ENCODE assay signal across 11 cellular contexts in the genomic region with DNA sequence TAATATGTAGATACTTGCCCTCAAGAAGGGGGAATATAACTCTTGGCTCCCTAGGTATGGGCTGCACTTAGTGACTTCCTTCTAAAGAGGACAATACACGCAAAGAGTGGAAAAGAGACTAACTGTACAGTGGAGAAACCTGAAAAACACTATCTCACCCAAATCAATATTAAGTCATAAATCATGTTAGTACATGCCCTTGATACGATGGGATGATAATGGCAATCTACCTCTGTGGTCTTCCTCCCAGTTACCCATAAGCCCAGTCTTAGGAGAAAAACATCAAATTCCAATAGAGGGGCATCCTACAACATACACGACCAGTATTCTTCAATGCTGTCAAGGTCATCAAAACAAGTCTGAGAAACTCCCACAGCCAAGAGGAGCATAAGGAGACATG. TPM values are rescaled to one million over a fixed set of nuclear protein-coding genes. Genes with fewer than 3 reads are reported as not detected.
A peak's percentile ranks its signal among the peaks of the same experiment; 100 is the strongest.
DNase-seq lines count a peak whose midpoint lies in the region; ATAC-seq, FAIRE-seq and TF ChIP-seq lines count a peak whose summit lies in the region.
"Had no signal": no experiment of that assay in that cellular context is flagged by ENCODE, and none has a peak within 500 bp of the region (broad histone marks: within the 10 kb centered on the region; RNA-seq: fewer than 3 reads in every experiment).

No MANE protein-coding gene starts in this region.

- peaks cover 61% of the 10 kb centered on the region for H3K4me1 Mint-ChIP-seq in activated T-cell treated with anti-CD3 and anti-CD28 coated beads, Interleukin-2, amount 50 U/mL, for 72 hours (ENCODE audit: low read depth)
- peaks cover 64% of the 10 kb centered on the region for H3K4me1 Mint-ChIP-seq in activated naive CD8-positive, alpha-beta T cell treated with anti-CD3 and anti-CD28 coated beads, Interleukin-2, amount 50 U/mL, for 24 hours

- no peaks in the 10 kb centered on the region for H3K27me3 Mint-ChIP-seq in activated T-cell treated with anti-CD3 and anti-CD28 coated beads, Interleukin-2, amount 50 U/mL, for 72 hours (ENCODE audit: low read depth)
- H3K27me3 Mint-ChIP-seq in activated naive CD8-positive, alpha-beta T cell treated with anti-CD3 and anti-CD28 coated beads, Interleukin-2, amount 50 U/mL, for 24 hours = peaks cover 2% of the 10 kb centered on the region

- BruUV-seq in HepG2 (replicated peaks; lab: Mats Ljungman, UMichigan) = no TSS peak

- in situ Hi-C loops in HepG2 (cut with HindIII; ENCODE audit: extremely low pct_ligation_motif_present, low pct_unique_long_range_greater_than_20kb) = no loop called here
- in situ Hi-C loops in transverse colon (cut with MboI; ENCODE audit: low pct_ligation_motif_present in 1 of 4, low pct_unique_long_range_greater_than_20kb in 1 of 4, low sequenced_read_pairs in 3 of 4) = no loop called here

- WGBS in HepG2 (ENCODE audit: low lambda C conversion rate) = 32% methylated on average over 3 of the region's 3 CpGs
- WGBS in transverse colon (ENCODE audit: low coverage in 1 of 2), 2 donors = 12 to 23% methylated on average over 3 of the region's 3 CpGs

- peak overlapping the region; percentile 83 for H3K4me2 ChIP-seq in HepG2 (ENCODE audit: low read depth, low read length)

- CTCF ChIA-PET in HepG2 (lab: Yijun Ruan, JAX; ENCODE audit: low intra/inter-chr PET ratio, low total read pairs) = no interaction called here

- TF ChIP-seq POLR2A in HepG2 (IDR thresholded peaks at IDR 0.05; ENCODE audit: insufficient read depth in 1 of 2, low read depth in 2 of 2, low read length in 2 of 2) = no peak
- no peak for TF ChIP-seq POLR2A in transverse colon (IDR thresholded peaks at IDR 0.05)

- H3K9me3 ChIP-seq in HepG2 (ENCODE audit: low read length) (no peaks in the 10 kb centered on the region), transverse colon (no peaks in the 10 kb centered on the region)
- H3K9me3 ChIP-seq: mucosa of descending colon had no signal

- H3K79me2 ChIP-seq in HepG2 (ENCODE audit: insufficient read depth, low read length) = peaks cover 53% of the 10 kb centered on the region

- peaks cover 0 to 2% of the 10 kb centered on the region in 2 experiments; a peak in 1 of 5 replicates for H3K27me3 ChIP-seq in HepG2 (ENCODE audit: control insufficient read depth in 1 of 2, insufficient read depth in 2 of 2, low read length in 2 of 2)
- H3K27me3 ChIP-seq in transverse colon = no peaks in the 10 kb centered on the region

- H3K9ac ChIP-seq in HepG2 (ENCODE audit: insufficient read depth, low read depth, low read length) = peak overlapping the region; percentile 94

- TF ChIP-seq CTCF in HepG2 (CRISPR knock-in tag; IDR thresholded peaks at IDR 0.05) (no peak), transverse colon (IDR thresholded peaks at IDR 0.05) (no peak)

- TF ChIP-seq RAD21 in HepG2 (CRISPR knock-in tag; IDR thresholded peaks at IDR 0.05) = no peak

- H4K20me1 ChIP-seq in HepG2 (ENCODE audit: insufficient read depth, low read length) = no peaks in the 10 kb centered on the region

- H3K4me3 ChIP-seq in HepG2 (replicated peaks in 1 of 3; ENCODE audit: insufficient read depth in 1 of 3, low read depth in 2 of 3, low read length in 3 of 3) (peak overlapping the region; percentile 92 to 99 (median 95); a peak in 5 of 6 replicates), transverse colon (peak overlapping the region in 3 of 4 donors; percentile 66 to 75 (median 73))
- H3K4me3 ChIP-seq: mucosa of descending colon had no signal

- H3K4me1 ChIP-seq in HepG2 (ENCODE audit: insufficient read depth, low read length) = peaks cover 62% of the 10 kb centered on the region
- H3K4me1 ChIP-seq in transverse colon = peaks cover 39 to 58% (median 43%) of the 10 kb centered on the region in 4 donors

- intact Hi-C loops in HepG2 (cut with micrococcal nuclease; ENCODE audit: unreplicated experiment) (no loop called here), transverse colon (cut with DNase I; ENCODE audit: low total_unique reads) (loop anchor here (5.0 kb wide), 1 partner anchor 115 kb away; a partner anchor contains a TSS)

- no peak for DNase-seq in activated T-cell treated with anti-CD3 and anti-CD28 coated beads, Interleukin-2, amount 50 U/mL, for 72 hours
- no peak for DNase-seq in activated T-cell treated with anti-CD3 and anti-CD28 coated beads, Interleukin-2, amount 50 U/mL, for 1 hour
- no peak for DNase-seq in activated naive CD8-positive, alpha-beta T cell treated with anti-CD3 and anti-CD28 coated beads, Interleukin-2, amount 50 U/mL, for 24 hours
- DNase-seq in HepG2 (ENCODE audit: low spot score) (no peak), transverse colon (no peak), NCI-H524 treated with DMSO at 0.1 percent for 48 hours (lab: John Stamatoyannopoulos, UW) (no peak)
- DNase-seq: activated CD4-positive, alpha-beta T cell treated with anti-CD3 and anti-CD28 coated beads for 4 hours; DMS79 treated with DMSO at 0.1 percent for 48 hours; mucosa of descending colon had no signal

- TF ChIP-seq EP300 in HepG2 (IDR thresholded peaks at IDR 0.05; ENCODE audit: low read depth in 2 of 2, low read length in 2 of 2) = no peak
- no peak for TF ChIP-seq EP300 in HepG2 (CRISPR knock-in tag; IDR thresholded peaks at IDR 0.05; ENCODE audit: borderline replicate concordance)
- TF ChIP-seq EP300 in transverse colon (IDR thresholded peaks at IDR 0.05; ENCODE audit: low read depth) = no peak

- H3K36me3 Mint-ChIP-seq in activated T-cell treated with anti-CD3 and anti-CD28 coated beads, Interleukin-2, amount 50 U/mL, for 72 hours (ENCODE audit: insufficient read depth in 2 of 2) = peaks cover 8 to 13% of the 10 kb centered on the region in 2 donors
- H3K36me3 Mint-ChIP-seq in activated naive CD8-positive, alpha-beta T cell treated with anti-CD3 and anti-CD28 coated beads, Interleukin-2, amount 50 U/mL, for 24 hours (ENCODE audit: low read depth) = peaks cover 24% of the 10 kb centered on the region

- peak overlapping the region; percentile 97 to 98 for H3K4me3 Mint-ChIP-seq in activated T-cell treated with anti-CD3 and anti-CD28 coated beads, Interleukin-2, amount 50 U/mL, for 72 hours
- peak overlapping the region; percentile 92 for H3K4me3 Mint-ChIP-seq in activated naive CD8-positive, alpha-beta T cell treated with anti-CD3 and anti-CD28 coated beads, Interleukin-2, amount 50 U/mL, for 24 hours

- no peak overlapping the region for H2AFZ ChIP-seq in HepG2 (ENCODE audit: low read length)

- H3K36me3 ChIP-seq in HepG2 (replicated peaks in 1 of 2; ENCODE audit: control insufficient read depth in 1 of 2, insufficient read depth in 2 of 2, low read length in 2 of 2) = 0 out of 5 replicates have a peak, but pooled peaks cover 0 to 4% of the 10 kb centered on the region in 2 experiments
- no peaks in the 10 kb centered on the region for H3K36me3 ChIP-seq in transverse colon

- no peak for FAIRE-seq in HepG2 (lab: Jason Lieb, UNC)

- peak overlapping the region; percentile 97 for H3K27ac Mint-ChIP-seq in activated T-cell treated with anti-CD3 and anti-CD28 coated beads, Interleukin-2, amount 50 U/mL, for 72 hours
- peak overlapping the region; percentile 99 for H3K27ac Mint-ChIP-seq in activated naive CD8-positive, alpha-beta T cell treated with anti-CD3 and anti-CD28 coated beads, Interleukin-2, amount 50 U/mL, for 24 hours

- POLR2A ChIA-PET in HepG2 (lab: Yijun Ruan, JAX) = no interaction called here

- H3K9me3 Mint-ChIP-seq in activated T-cell treated with anti-CD3 and anti-CD28 coated beads, Interleukin-2, amount 50 U/mL, for 72 hours = no peaks in the 10 kb centered on the region
- H3K9me3 Mint-ChIP-seq in activated naive CD8-positive, alpha-beta T cell treated with anti-CD3 and anti-CD28 coated beads, Interleukin-2, amount 50 U/mL, for 24 hours = no peaks in the 10 kb centered on the region

- H3K27ac ChIP-seq in HepG2 (ENCODE audit: extremely low read length, insufficient read depth, low read length) (no peak overlapping the region), transverse colon (peak overlapping the region in 3 of 4 donors; percentile 94 to 99 (median 97))

- ATAC-seq in activated T-cell treated with anti-CD3 and anti-CD28 coated beads, Interleukin-2, amount 50 U/mL, for 72 hours (replicated peaks in 1 of 2) = no peak
- ATAC-seq in activated naive CD8-positive, alpha-beta T cell treated with anti-CD3 and anti-CD28 coated beads, Interleukin-2, amount 50 U/mL, for 24 hours = no peak
- ATAC-seq in HepG2 (no peak), GM21423 (IDR thresholded peaks at IDR 0.05; ENCODE audit: unreplicated experiment) (no peak), HG03378 (IDR thresholded peaks at IDR 0.05; ENCODE audit: unreplicated experiment) (no peak)
- ATAC-seq: mucosa of descending colon had no signal

RNA-seq across cellular contexts. Expression of a gene that starts 1.3 kb away (rescaled TPM):
- 10 to 100 TPM; 89.0 to 92.7 TPM for total RNA-seq in activated T-cell treated with anti-CD3 and anti-CD28 coated beads, Interleukin-2, amount 50 U/mL, for 72 hours
- total RNA-seq in HepG2 (2016; rRNA removed; fragmentation: Illumina TruSeq; extraction: Trizol) = 38.7 and 46.2 TPM in 2 replicates
- 9.6 and 10.3 TPM in 2 replicates for total RNA-seq in HepG2 (2016; cell fraction: cytosol; rRNA removed; fragmentation: Illumina TruSeq; extraction: Trizol; ENCODE audit: low read depth)
- total RNA-seq in HepG2 (2016; cell fraction: insoluble cytoplasmic fraction; rRNA removed; fragmentation: Illumina TruSeq; extraction: Trizol) = 37.1 and 41.8 TPM in 2 replicates
- 26.1 and 27.6 TPM in 2 replicates for total RNA-seq in HepG2 (2016; cell fraction: membrane; rRNA removed; fragmentation: Illumina TruSeq; extraction: Trizol)
- total RNA-seq in HepG2 (2016; cell fraction: nucleus; rRNA removed; fragmentation: Illumina TruSeq; extraction: Trizol) = 24.8 and 31.3 TPM in 2 replicates
- polyA plus RNA-seq in HepG2 (2011; rRNA removed) = 27.1 and 28.1 TPM in 2 replicates
- polyA plus RNA-seq in HepG2 (2011; cell fraction: cytosol; rRNA removed) = 21.8 and 22.0 TPM in 2 replicates
- 35.8 and 38.4 TPM in 2 replicates for polyA plus RNA-seq in HepG2 (2011; cell fraction: nucleus; rRNA removed)
- polyA plus RNA-seq in HepG2 (2012) = 25.7 and 28.0 TPM in 2 replicates
- polyA plus RNA-seq in HepG2 (2016; cell fraction: cytosol; fragmentation: Illumina TruSeq; extraction: Trizol; ENCODE audit: low read depth) = 4.6 and 5.3 TPM in 2 replicates
- 44.5 and 52.1 TPM in 2 replicates for polyA plus RNA-seq in HepG2 (2016; cell fraction: insoluble cytoplasmic fraction; fragmentation: Illumina TruSeq; extraction: Trizol; ENCODE audit: low read depth)
- 13.3 and 13.6 TPM in 2 replicates for polyA plus RNA-seq in HepG2 (2016; cell fraction: membrane; fragmentation: Illumina TruSeq; extraction: Trizol; ENCODE audit: low read depth)
- 60.9 and 65.2 TPM in 2 replicates for polyA plus RNA-seq in HepG2 (2016; cell fraction: nucleus; fragmentation: Illumina TruSeq; extraction: Trizol; ENCODE audit: insufficient read depth, low read depth)
- polyA minus RNA-seq in HepG2 (2011; rRNA and poly(A)+ RNA removed; ENCODE audit: low replicate concordance) = 37.4 and 51.8 TPM in 2 replicates
- polyA minus RNA-seq in HepG2 (2011; cell fraction: cytosol; rRNA and poly(A)+ RNA removed) = 14.8 and 19.4 TPM in 2 replicates
- polyA minus RNA-seq in HepG2 (2011; cell fraction: nucleus; rRNA and poly(A)+ RNA removed) = 23.9 and 26.0 TPM in 2 replicates
- 10 to 100 TPM; 19.5 to 92.0 (median 53.2) TPM for total RNA-seq in transverse colon

RNA-seq across cellular contexts. Expression of a gene that starts 48.6 kb away (rescaled TPM):
- total RNA-seq in activated T-cell treated with anti-CD3 and anti-CD28 coated beads, Interleukin-2, amount 50 U/mL, for 72 hours = under 1 TPM; 0.84 to 0.95 TPM
- total RNA-seq in HepG2 (2016; rRNA removed; fragmentation: Illumina TruSeq; extraction: Trizol) (30.4 and 35.1 TPM in 2 replicates), transverse colon (10 to 100 TPM in 3 of 4 donors, 1 to 10 TPM in 1; 5.8 to 90.7 (median 51.8) TPM)
- total RNA-seq in HepG2 (2016; cell fraction: cytosol; rRNA removed; fragmentation: Illumina TruSeq; extraction: Trizol; ENCODE audit: low read depth) = 5.9 and 7.6 TPM in 2 replicates
- 25.6 and 34.0 TPM in 2 replicates for total RNA-seq in HepG2 (2016; cell fraction: insoluble cytoplasmic fraction; rRNA removed; fragmentation: Illumina TruSeq; extraction: Trizol)
- 13.2 and 15.4 TPM in 2 replicates for total RNA-seq in HepG2 (2016; cell fraction: membrane; rRNA removed; fragmentation: Illumina TruSeq; extraction: Trizol)
- total RNA-seq in HepG2 (2016; cell fraction: nucleus; rRNA removed; fragmentation: Illumina TruSeq; extraction: Trizol) = 26.9 and 31.0 TPM in 2 replicates
- 38.2 and 41.7 TPM in 2 replicates for polyA plus RNA-seq in HepG2 (2011; rRNA removed)
- 29.0 and 39.2 TPM in 2 replicates for polyA plus RNA-seq in HepG2 (2011; cell fraction: cytosol; rRNA removed)
- polyA plus RNA-seq in HepG2 (2011; cell fraction: nucleus; rRNA removed) = 86.1 and 97.2 TPM in 2 replicates
- 34.9 and 37.3 TPM in 2 replicates for polyA plus RNA-seq in HepG2 (2012)
- polyA plus RNA-seq in HepG2 (2016; cell fraction: cytosol; fragmentation: Illumina TruSeq; extraction: Trizol; ENCODE audit: low read depth) = 4.4 and 6.6 TPM in 2 replicates
- 20.8 and 23.2 TPM in 2 replicates for polyA plus RNA-seq in HepG2 (2016; cell fraction: insoluble cytoplasmic fraction; fragmentation: Illumina TruSeq; extraction: Trizol; ENCODE audit: low read depth)
- polyA plus RNA-seq in HepG2 (2016; cell fraction: membrane; fragmentation: Illumina TruSeq; extraction: Trizol; ENCODE audit: low read depth) = 8.8 and 10.0 TPM in 2 replicates
- polyA plus RNA-seq in HepG2 (2016; cell fraction: nucleus; fragmentation: Illumina TruSeq; extraction: Trizol; ENCODE audit: insufficient read depth, low read depth) = 40.0 and 40.3 TPM in 2 replicates
- 0.12 and 47.7 TPM in 2 replicates for polyA minus RNA-seq in HepG2 (2011; rRNA and poly(A)+ RNA removed; ENCODE audit: low replicate concordance)
- 22.0 and 26.2 TPM in 2 replicates for polyA minus RNA-seq in HepG2 (2011; cell fraction: cytosol; rRNA and poly(A)+ RNA removed)
- 45.7 and 67.4 TPM in 2 replicates for polyA minus RNA-seq in HepG2 (2011; cell fraction: nucleus; rRNA and poly(A)+ RNA removed)

RNA-seq across cellular contexts. Expression of a gene that starts 50.9 kb away (rescaled TPM):
- total RNA-seq in activated T-cell treated with anti-CD3 and anti-CD28 coated beads, Interleukin-2, amount 50 U/mL, for 72 hours = under 1 TPM in 1 of 2 donors, not detected in 1; 0.39 TPM
- total RNA-seq in HepG2 (2016; rRNA removed; fragmentation: Illumina TruSeq; extraction: Trizol) (4.1 and 4.5 TPM in 2 replicates), transverse colon (10 to 100 TPM in 1 of 4 donors, 1 to 10 TPM in 2, under 1 TPM in 1; 0.20 to 19.8 (median 3.7) TPM)
- 0.44 and 0.61 TPM in 2 replicates for total RNA-seq in HepG2 (2016; cell fraction: cytosol; rRNA removed; fragmentation: Illumina TruSeq; extraction: Trizol; ENCODE audit: low read depth)
- 3.6 and 4.2 TPM in 2 replicates for total RNA-seq in HepG2 (2016; cell fraction: insoluble cytoplasmic fraction; rRNA removed; fragmentation: Illumina TruSeq; extraction: Trizol)
- total RNA-seq in HepG2 (2016; cell fraction: membrane; rRNA removed; fragmentation: Illumina TruSeq; extraction: Trizol) = 2.1 and 2.3 TPM in 2 replicates
- 4.0 and 4.1 TPM in 2 replicates for total RNA-seq in HepG2 (2016; cell fraction: nucleus; rRNA removed; fragmentation: Illumina TruSeq; extraction: Trizol)
- 6.8 and 7.6 TPM in 2 replicates for polyA plus RNA-seq in HepG2 (2011; rRNA removed)
- polyA plus RNA-seq in HepG2 (2011; cell fraction: cytosol; rRNA removed) = 3.3 and 4.0 TPM in 2 replicates
- 11.9 and 13.4 TPM in 2 replicates for polyA plus RNA-seq in HepG2 (2011; cell fraction: nucleus; rRNA removed)
- polyA plus RNA-seq in HepG2 (2012) = 4.9 and 6.0 TPM in 2 replicates
- polyA plus RNA-seq in HepG2 (2016; cell fraction: cytosol; fragmentation: Illumina TruSeq; extraction: Trizol; ENCODE audit: low read depth) = 0.32 and 0.33 TPM in 2 replicates
- 4.6 and 4.8 TPM in 2 replicates for polyA plus RNA-seq in HepG2 (2016; cell fraction: insoluble cytoplasmic fraction; fragmentation: Illumina TruSeq; extraction: Trizol; ENCODE audit: low read depth)
- polyA plus RNA-seq in HepG2 (2016; cell fraction: membrane; fragmentation: Illumina TruSeq; extraction: Trizol; ENCODE audit: low read depth) = 1.0 and 1.3 TPM in 2 replicates
- 8.1 and 9.5 TPM in 2 replicates for polyA plus RNA-seq in HepG2 (2016; cell fraction: nucleus; fragmentation: Illumina TruSeq; extraction: Trizol; ENCODE audit: insufficient read depth, low read depth)
- polyA minus RNA-seq in HepG2 (2011; rRNA and poly(A)+ RNA removed; ENCODE audit: low replicate concordance) = 0.05 and 3.6 TPM in 2 replicates
- polyA minus RNA-seq in HepG2 (2011; cell fraction: cytosol; rRNA and poly(A)+ RNA removed) = 2.0 and 2.2 TPM in 2 replicates
- 4.0 and 5.1 TPM in 2 replicates for polyA minus RNA-seq in HepG2 (2011; cell fraction: nucleus; rRNA and poly(A)+ RNA removed)
